9 cellular contexts compared by ENCODE assay signal in genomic region chr19:3202895-3203294, GRCh38. TPM values are rescaled to one million over a fixed set of nuclear protein-coding genes. Genes with fewer than 3 reads are reported as not detected.
"Had no signal": no experiment of that assay in that cellular context is flagged by ENCODE, and none has a peak within 500 bp of the region (broad histone marks: within the 10 kb centered on the region; RNA-seq: fewer than 3 reads in every experiment).

No MANE protein-coding gene starts in this region.

RNA-seq across cellular contexts. Expression of gene CELF5, which starts 21.6 kb away (rescaled TPM):
- total RNA-seq: left ventricle myocardium inferior, left ventricle myocardium superior, lower lobe of right lung, lung microvascular endothelial cell, mesenteric fat pad, mononuclear cell, myocyte had no signal

RNA-seq across cellular contexts. Expression of gene S1PR4, which starts 24.3 kb away (rescaled TPM):
- total RNA-seq: kidney epithelial cell, mesothelial cell of epicardium had no signal
